Comparison of ENCODE assay signal across 6 cellular contexts in the genomic region with DNA sequence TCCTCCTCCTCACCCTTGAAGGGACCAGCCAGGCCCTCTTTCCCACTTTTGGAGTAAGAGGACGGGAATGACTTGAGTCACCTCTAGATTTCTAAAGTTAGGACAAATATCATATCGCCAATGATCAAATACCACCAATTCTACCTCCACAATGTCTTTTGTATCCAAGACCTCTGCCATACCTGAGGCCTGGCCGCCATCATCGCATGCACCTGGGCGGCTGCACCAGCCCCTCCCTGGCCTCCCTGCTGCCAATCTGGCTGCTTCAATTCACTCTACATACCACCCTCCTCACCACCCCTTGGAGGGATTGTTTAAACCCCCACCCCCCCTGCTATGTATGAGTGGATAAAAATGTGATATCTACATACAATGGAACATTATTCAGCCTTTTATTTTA.
"Had no signal": no experiment of that assay in that cellular context is flagged by ENCODE, and none has a peak within 500 bp of the region (broad histone marks: within the 10 kb centered on the region; RNA-seq: fewer than 3 reads in every experiment).

No MANE protein-coding gene starts in this region.

- H3K4me3 Mint-ChIP-seq: GM23338, H9, HFFc6 had no signal

- H3K27ac Mint-ChIP-seq: GM23338, HFFc6, IgD-negative memory B cell had no signal

- H3K4me2 ChIP-seq: GM23338 had no signal

- DNase-seq: H9, HCEC 1CT, HFFc6 had no signal

- H3K4me3 ChIP-seq: GM23338 had no signal

- ATAC-seq: GM23338, HepG2 had no signal

- H3K9me3 Mint-ChIP-seq: GM23338, H9, HFFc6, IgD-negative memory B cell had no signal

- H2AFZ ChIP-seq: GM23338 had no signal

- H3K36me3 Mint-ChIP-seq: IgD-negative memory B cell had no signal
